In the genomic region with DNA sequence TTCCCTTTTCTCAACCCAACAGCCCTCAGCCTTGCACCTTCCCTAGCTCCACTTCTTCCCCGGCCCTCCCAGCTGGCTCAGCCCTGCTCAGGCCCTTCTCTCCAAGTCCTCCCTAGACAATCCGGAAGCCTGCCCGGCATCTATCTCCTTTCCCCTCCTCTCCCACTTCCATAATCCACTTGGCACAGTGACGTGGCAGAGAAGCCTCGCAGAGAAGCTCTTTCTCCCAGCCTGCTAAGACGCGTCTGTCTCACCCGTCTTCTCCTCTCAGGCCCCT, we compare ENCODE assay signal across 8 cellular contexts. TPM values are rescaled to one million over a fixed set of nuclear protein-coding genes. Genes with fewer than 3 reads are reported as not detected.
DNase-seq lines count a peak whose midpoint lies in the region; ATAC-seq and TF ChIP-seq lines count a peak whose summit lies in the region.

No MANE protein-coding gene starts in this region.

- ATAC-seq in thoracic aorta (ENCODE audit: insufficient number of reproducible peaks, low FRiP score, low read depth), result no peak
- no peak for ATAC-seq in GM18511 (IDR thresholded peaks at IDR 0.05; ENCODE audit: unreplicated experiment)

- peaks cover 27% of the 10 kb centered on the region for H3K36me3 ChIP-seq in thoracic aorta

- WGBS in lower leg skin, 2 donors, result 2% methylated on average over 8 of the region's 8 CpGs

- H3K27me3 ChIP-seq in thoracic aorta (replicated peaks; ENCODE audit: insufficient read depth), result no peaks in the 10 kb centered on the region

- no peak for TF ChIP-seq CTCF in 22Rv1 (IDR thresholded peaks at IDR 0.05)
- no peak for TF ChIP-seq CTCF in coronary artery (IDR thresholded peaks at IDR 0.05)
- no peak for TF ChIP-seq CTCF in lower leg skin (IDR thresholded peaks at IDR 0.05)
- TF ChIP-seq CTCF in thoracic aorta (IDR thresholded peaks at IDR 0.05), result no peak

- H3K4me3 ChIP-seq in coronary artery, result peak overlapping the region; percentile 88
- peak overlapping the region; percentile 26 for H3K4me3 ChIP-seq in lower leg skin (ENCODE audit: low read depth, poor library complexity, severe bottlenecking)
- peak overlapping the region; percentile 86 for H3K4me3 ChIP-seq in thoracic aorta

- H3K9me3 ChIP-seq in thoracic aorta, result no peaks in the 10 kb centered on the region

- peak overlapping the region; percentile 69 for H3K27ac ChIP-seq in 22Rv1
- peak overlapping the region; percentile 67 to 92 for H3K27ac ChIP-seq in coronary artery
- peak overlapping the region in 1 of 2 donors; percentile 36 for H3K27ac ChIP-seq in thoracic aorta

- intact Hi-C loops in lower leg skin (cut with DNase I; ENCODE audit: low total_unique reads), result no loop called here

- no peak for TF ChIP-seq POLR2A in lower leg skin (IDR thresholded peaks at IDR 0.05)

- peaks cover 15 to 16% of the 10 kb centered on the region in 2 donors for H3K4me1 ChIP-seq in thoracic aorta (ENCODE audit: control insufficient read depth in 1 of 2, low read depth in 2 of 2)

- DNase-seq in GM04503 (ENCODE audit: low read depth) (peak; percentile 31), coronary artery (ENCODE audit: low spot score) (no peak), lower leg skin (ENCODE audit: low spot score in 2 of 2) (no peak), thoracic aorta (ENCODE audit: low spot score) (no peak), NCI-H1930 (lab: John Stamatoyannopoulos, UW) (no peak)

TF ChIP-seq in PFSK-1, 5 proteins besides CTCF, POLR2A, EP300 and RAD21:
- TF ChIP-seq POLR2AphosphoS5 (IDR thresholded peaks at IDR 0.05; ENCODE audit: low read depth, low read length) (peak; percentile 35; the same call in 1 of the 2 replicates), SIN3A (IDR thresholded peaks at IDR 0.05; ENCODE audit: borderline replicate concordance, insufficient read depth, low read length) (no peak; the same call in 1 of the 2 replicates), TAF1 (IDR thresholded peaks at IDR 0.05; ENCODE audit: borderline replicate concordance, insufficient read depth, low read length) (0 out of 2 replicates have a peak, but pooled peaks have one; percentile 15)

RNA-seq across cellular contexts. Expression of a gene that starts 1.1 kb away (rescaled TPM):
- polyA plus RNA-seq in PFSK-1 (2012; ENCODE audit: insufficient read length, low read depth), result 152 TPM
- total RNA-seq in lower leg skin, result 100 to 1,000 TPM in 2 of 4 donors, 10 to 100 TPM in 2; 77.0 to 161 (median 111) TPM
- 10 to 100 TPM; 51.1 to 68.5 TPM for total RNA-seq in thoracic aorta

RNA-seq across cellular contexts. Expression of a gene that starts 15.6 kb away (rescaled TPM):
- 204 TPM for polyA plus RNA-seq in PFSK-1 (2012; ENCODE audit: insufficient read length, low read depth)
- total RNA-seq in lower leg skin (10 to 100 TPM; 20.9 to 36.4 (median 30.1) TPM), thoracic aorta (10 to 100 TPM; 22.7 to 40.3 TPM)

RNA-seq across cellular contexts. Expression of a gene that starts 54.1 kb away (rescaled TPM):
- polyA plus RNA-seq in PFSK-1 (2012; ENCODE audit: insufficient read length, low read depth), result 51.4 TPM
- total RNA-seq in lower leg skin (10 to 100 TPM in 3 of 4 donors, 1 to 10 TPM in 1; 9.0 to 25.9 (median 12.6) TPM), thoracic aorta (1 to 10 TPM; 3.2 to 5.8 TPM)

RNA-seq across cellular contexts. Expression of a gene that starts 56.2 kb away (rescaled TPM):
- polyA plus RNA-seq in PFSK-1 (2012; ENCODE audit: insufficient read length, low read depth), result 214 TPM
- 100 to 1,000 TPM; 109 to 117 (median 112) TPM for total RNA-seq in lower leg skin
- 10 to 100 TPM; 47.3 to 56.9 TPM for total RNA-seq in thoracic aorta

Comparison
In these comparisons a context has a peak if more than half of its experiments do, and no peak if none do; other contexts are left out.
1. H3K4me3 ChIP-seq: peak in every context shown above with its lines; median percentile 88 in coronary artery; 86 in thoracic aorta; 26 in lower leg skin.